19 cellular contexts compared by ENCODE assay signal in the genomic region with DNA sequence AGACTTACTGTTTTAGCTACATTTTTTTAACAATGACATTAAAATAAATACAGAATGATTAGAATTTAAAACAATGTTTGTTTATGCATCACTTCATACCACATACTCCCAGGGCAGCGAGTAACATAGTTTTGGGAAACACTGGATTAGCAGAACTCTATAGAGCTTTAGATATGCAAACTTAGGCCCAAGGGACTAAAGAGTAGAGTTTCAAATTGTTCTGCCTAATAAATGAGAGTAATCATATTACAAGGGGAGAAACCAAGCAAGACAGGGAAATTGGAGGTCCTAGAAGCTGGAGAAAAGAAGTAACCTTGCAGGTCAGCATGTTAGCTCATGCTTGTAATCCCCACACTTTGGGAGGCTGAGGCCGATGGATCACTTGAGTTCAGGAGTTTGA. TPM values are rescaled to one million over a fixed set of nuclear protein-coding genes. Genes with fewer than 3 reads are reported as not detected.
"Had no signal": no experiment of that assay in that cellular context is flagged by ENCODE, and none has a peak within 500 bp of the region (broad histone marks: within the 10 kb centered on the region; RNA-seq: fewer than 3 reads in every experiment).

No MANE protein-coding gene starts in this region.

- ATAC-seq: gastroesophageal sphincter; left lobe of liver; naive thymus-derived CD4-positive, alpha-beta T cell; sciatic nerve; stimulated activated memory B cell treated with anti-CD40 and anti-IgM and Interleukin-4, amounts not matched to agents 10 μg/mL and 1 μg/mL and 100 μg/mL, for 72 hours; upper lobe of right lung had no signal

- H3K4me3 ChIP-seq: colonic mucosa, gastroesophageal sphincter, spleen, tibial artery, upper lobe of right lung had no signal

- H3K27me3 ChIP-seq: colonic mucosa, gastroesophageal sphincter, spleen, tibial artery, upper lobe of right lung had no signal

- H3K9me3 ChIP-seq: colonic mucosa, gastroesophageal sphincter, tibial artery, upper lobe of right lung had no signal

- H3K27ac ChIP-seq: colonic mucosa, gastroesophageal sphincter, spleen, tibial artery, upper lobe of right lung had no signal

- DNase-seq: colonic mucosa; dermis blood vessel endothelial cell; glutamatergic neuron; kidney glomerular epithelial cell; mammary epithelial cell; naive thymus-derived CD4-positive, alpha-beta T cell; posterior cingulate gyrus; spleen; stimulated activated CD4-positive, alpha-beta T cell treated with anti-CD3 and anti-CD28 coated beads, Interleukin-15, amount 100 ng/mL, for 24 hours; stimulated activated CD4-positive, alpha-beta T cell treated with anti-CD3 and anti-CD28 coated beads, Interleukin-1b, Interleukin-23, amount 100 ng/mL, for 48 hours; stimulated activated CD4-positive, alpha-beta T cell treated with anti-CD3 and anti-CD28 coated beads, Interleukin-4, amount 100 ng/mL, for 24 hours; tibial artery; upper lobe of right lung had no signal

- H3K4me1 ChIP-seq: colonic mucosa, spleen, tibial artery, upper lobe of right lung had no signal

- H3K36me3 ChIP-seq: colonic mucosa, gastroesophageal sphincter, spleen, tibial artery, upper lobe of right lung had no signal

RNA-seq across cellular contexts. Expression of a gene that starts 3.6 kb away (rescaled TPM):
- polyA plus RNA-seq: esophagus; mammary epithelial cell; naive thymus-derived CD4-positive, alpha-beta T cell; neural cell had no signal
